In genomic region chr15:78875107-78875914, GRCh38 we compare ENCODE assay signal across 8 cellular contexts. TPM values are rescaled to one million over a fixed set of nuclear protein-coding genes. Genes with fewer than 3 reads are reported as not detected.
DNase-seq lines count a peak whose midpoint lies in the region; ATAC-seq and TF ChIP-seq lines count a peak whose summit lies in the region.

No MANE protein-coding gene starts in this region.

- peak overlapping the region; percentile 100 for H3K9ac ChIP-seq in ES-I3 (ENCODE audit: low read depth, low read length)

- TF ChIP-seq CTCF in Peyer's patch (IDR thresholded peaks at IDR 0.05) (no peak), epithelial cell of esophagus (IDR thresholded peaks at IDR 0.05; ENCODE audit: insufficient read depth, low read depth, low read length, missing control alignments) (no peak), psoas muscle (IDR thresholded peaks at IDR 0.05) (no peak)

- no peaks in the 10 kb centered on the region for H3K36me3 ChIP-seq in ES-I3 (ENCODE audit: insufficient read depth, low read length)
- H3K36me3 ChIP-seq in Peyer's patch, result peaks cover 0 to under 1% (median 0%) of the 10 kb centered on the region in 3 donors
- H3K36me3 ChIP-seq in psoas muscle (ENCODE audit: insufficient read depth in 1 of 2, low read depth in 1 of 2), result peaks cover 0 to 2% of the 10 kb centered on the region in 2 donors

- H3K9me3 ChIP-seq in ES-I3 (ENCODE audit: control insufficient read depth, insufficient read depth, low read length) (no peaks in the 10 kb centered on the region), Peyer's patch (no peaks in the 10 kb centered on the region), psoas muscle (no peaks in the 10 kb centered on the region)

- 57 to 66% (median 60%) methylated on average over 22 of the region's 22 CpGs for WGBS in psoas muscle, 3 donors

- H3K27ac ChIP-seq in Peyer's patch (peak overlapping the region in 2 of 4 donors; percentile 38 to 98), psoas muscle (peak overlapping the region; percentile 99)

- DNase-seq in Peyer's patch (no peak), epithelial cell of esophagus (ENCODE audit: low read depth) (no peak), psoas muscle (no peak), islet precursor cell (no peak), posterior vena cava (ENCODE audit: low spot score) (no peak), HCEC 1CT (no peak), midbrain (lab: John Stamatoyannopoulos, UW) (no peak)

- TF ChIP-seq POLR2A in Peyer's patch (IDR thresholded peaks at IDR 0.05), result no peak

- H3K4me1 ChIP-seq in ES-I3 (ENCODE audit: insufficient read depth, low read length) (peaks cover 29% of the 10 kb centered on the region), Peyer's patch (peaks cover 0 to 56% (median 16%) of the 10 kb centered on the region in 4 donors), psoas muscle (peaks cover 51% of the 10 kb centered on the region)

- ATAC-seq in psoas muscle, result no peak

- intact Hi-C loops in psoas muscle (cut with DNase I) (loop anchor here in 1 of 2 donors (10.0 kb wide), 1 partner anchor 111 kb away; no protein-coding TSS in a partner anchor), posterior vena cava (cut with DNase I) (no loop called here)

- H3K27me3 ChIP-seq in Peyer's patch (no peaks in the 10 kb centered on the region), psoas muscle (ENCODE audit: insufficient read depth in 3 of 3, low read length in 2 of 3) (no peaks in the 10 kb centered on the region)

- H3K4me3 ChIP-seq in Peyer's patch, result peak overlapping the region; percentile 80 to 97 (median 92)
- H3K4me3 ChIP-seq in epithelial cell of esophagus (ENCODE audit: low read length), result peak overlapping the region; percentile 96
- H3K4me3 ChIP-seq in psoas muscle, result peak overlapping the region; percentile 84

RNA-seq across cellular contexts. Expression of gene MORF4L1, which starts 2.6 kb away (rescaled TPM):
- total RNA-seq in Peyer's patch (100 to 1,000 TPM in 3 of 4 donors, 10 to 100 TPM in 1; 90.8 to 271 (median 139) TPM), psoas muscle (100 to 1,000 TPM; 262 to 357 (median 341) TPM), posterior vena cava (100 to 1,000 TPM; 311 to 339 TPM)
- 100 to 1,000 TPM; 288 to 679 (median 327) TPM for polyA plus RNA-seq in psoas muscle
